ENCODE assay signal across 1 cellular context in genomic region chr13:102772042-102772425, GRCh38.
TF ChIP-seq lines count a peak whose summit lies in the region.

No MANE protein-coding gene starts in this region.

TF ChIP-seq in K562, 482 proteins besides CTCF, POLR2A, EP300 and RAD21:
- TF ChIP-seq PHF20 (IDR thresholded peaks at IDR 0.05; ENCODE audit: partially characterized antibody), result no peak
- TF ChIP-seq FUS (optimal IDR thresholded peaks at IDR 0.05; ENCODE audit: low read depth, low read length), result no peak
- TF ChIP-seq ZMIZ1 (IDR thresholded peaks at IDR 0.05; ENCODE audit: low read depth in 2 of 2, low read length in 2 of 2), result no peak
- no peak for TF ChIP-seq SNRNP70 (optimal IDR thresholded peaks at IDR 0.05; ENCODE audit: low read depth, low read length)
- no peak for TF ChIP-seq ELK3 (CRISPR knock-in tag; IDR thresholded peaks at IDR 0.05)
- no peak for TF ChIP-seq BMI1 (IDR thresholded peaks at IDR 0.05; ENCODE audit: low read length)
- no peak for TF ChIP-seq ID3 (CRISPR knock-in tag; IDR thresholded peaks at IDR 0.05)
- TF ChIP-seq ID3 (tag; IDR thresholded peaks at IDR 0.05), result no peak
- TF ChIP-seq MYC (IDR thresholded peaks at IDR 0.05; ENCODE audit: low read depth, low read length), result no peak
- TF ChIP-seq MYC (CRISPR knock-in tag; IDR thresholded peaks at IDR 0.05; ENCODE audit: borderline replicate concordance, low read depth), result no peak
- no peak for TF ChIP-seq CBX3 (IDR thresholded peaks at IDR 0.05; ENCODE audit: borderline replicate concordance in 1 of 2, low read length in 2 of 2)
- no peak for TF ChIP-seq TFAM (CRISPR knock-in tag; conservative IDR thresholded peaks at IDR 0.05)
- TF ChIP-seq CLOCK (CRISPR knock-in tag; IDR thresholded peaks at IDR 0.05; ENCODE audit: borderline replicate concordance), result no peak
- no peak for TF ChIP-seq POLR2B (IDR thresholded peaks at IDR 0.05; ENCODE audit: low read depth, partially characterized antibody)
- TF ChIP-seq ZNF583 (CRISPR knock-in tag; IDR thresholded peaks at IDR 0.05), result no peak
- TF ChIP-seq GTF3C2 (IDR thresholded peaks at IDR 0.05; ENCODE audit: borderline replicate concordance, extremely low read depth, insufficient read length), result no peak
- TF ChIP-seq VEZF1 (CRISPR knock-in tag; IDR thresholded peaks at IDR 0.05), result no peak
- TF ChIP-seq DACH1 (IDR thresholded peaks at IDR 0.05; ENCODE audit: partially characterized antibody), result no peak
